In the genomic region with DNA sequence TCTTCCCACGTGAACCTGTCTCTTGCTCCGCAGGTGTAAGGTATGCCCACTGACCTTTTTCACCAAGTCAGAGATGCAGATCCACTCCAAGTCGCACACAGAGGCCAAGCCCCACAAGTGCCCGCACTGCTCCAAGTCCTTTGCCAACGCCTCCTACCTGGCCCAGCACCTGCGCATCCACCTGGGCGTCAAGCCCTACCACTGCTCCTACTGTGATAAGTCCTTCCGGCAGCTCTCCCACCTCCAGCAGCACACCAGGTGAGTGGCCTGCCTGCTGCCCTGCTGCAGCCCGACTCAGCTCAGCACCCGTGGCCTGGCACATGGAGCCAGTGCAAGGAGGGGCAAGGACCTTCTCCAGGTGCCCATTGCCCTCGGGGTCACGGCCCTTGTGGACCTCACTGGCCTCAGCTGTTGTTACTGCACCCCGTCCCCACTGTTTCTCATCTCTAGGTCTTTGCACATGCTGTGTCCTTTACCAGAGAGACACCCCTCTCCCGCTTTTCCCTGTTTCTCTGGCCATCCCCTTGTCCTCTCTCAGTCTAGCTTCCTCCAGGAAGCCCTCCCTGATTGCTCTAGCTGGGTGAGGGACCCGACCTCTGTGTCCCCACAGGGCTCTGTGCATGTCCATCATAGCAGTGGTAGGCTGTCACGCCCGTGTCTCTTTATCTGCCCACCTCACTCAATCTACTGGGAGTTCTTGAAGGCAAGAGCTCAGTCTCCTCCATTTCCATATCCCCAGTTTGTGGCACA, we compare ENCODE assay signal across 21 cellular contexts. TPM values are rescaled to one million over a fixed set of nuclear protein-coding genes. Genes with fewer than 3 reads are reported as not detected.
"Had no signal": no experiment of that assay in that cellular context is flagged by ENCODE, and none has a peak within 500 bp of the region (broad histone marks: within the 10 kb centered on the region; RNA-seq: fewer than 3 reads in every experiment).

No MANE protein-coding gene starts in this region.

- H3K36me3 ChIP-seq: breast epithelium had no signal

- H3K4me1 ChIP-seq: breast epithelium, prostate gland, testis had no signal

- H3K27ac ChIP-seq: breast epithelium, esophagus squamous epithelium, prostate gland, right atrium auricular region, skin epidermis, stomach, testis had no signal

- DNase-seq: activated B cell treated with CpG ODN at 0.5 μM for 24 hours; activated CD4-positive, alpha-beta memory T cell treated with anti-CD3 and anti-CD28 coated beads, Interleukin-2, amount 10 ng/mL, durations not matched to agents 7 days and 5 days; activated CD4-positive, alpha-beta T cell treated with anti-CD3 and anti-CD28 coated beads for 4 hours; activated CD8-positive, alpha-beta memory T cell treated with anti-CD3 and anti-CD28 coated beads, Interleukin-2, amount 10 ng/mL, durations not matched to agents 7 days and 5 days; activated naive CD4-positive, alpha-beta T cell treated with Interleukin-2 at 50 U/mL for 16 hours; anterior cingulate cortex; dermis blood vessel endothelial cell; effector memory CD4-positive, alpha-beta T cell; esophagus squamous epithelium; stimulated activated CD4-positive, alpha-beta T cell treated with anti-CD3 and anti-CD28 coated beads, Interleukin-15, amount 100 ng/mL, for 24 hours; stimulated activated CD4-positive, alpha-beta T cell treated with anti-CD3 and anti-CD28 coated beads, Interleukin-2, amount 100 ng/mL, for 48 hours; stomach; T-helper 1 cell; T-helper 9 cell; testis had no signal

- H3K27me3 ChIP-seq: breast epithelium, esophagus squamous epithelium, right atrium auricular region, stomach, testis had no signal

- H3K9me3 ChIP-seq: breast epithelium, esophagus squamous epithelium, prostate gland, right atrium auricular region, stomach, testis had no signal

- H3K4me3 ChIP-seq: breast epithelium, esophagus squamous epithelium, prostate gland, right atrium auricular region, skin epidermis, stomach, testis had no signal

- ATAC-seq: activated CD8-positive, alpha-beta memory T cell treated with anti-CD3 and anti-CD28 coated beads, Interleukin-2, amount 10 ng/mL, durations not matched to agents 7 days and 5 days had no signal

RNA-seq across cellular contexts. Expression of gene A3GALT2, which starts 39.2 kb away (rescaled TPM):
- total RNA-seq: activated B cell treated with CpG ODN at 0.5 μM for 24 hours; activated CD4-positive, alpha-beta memory T cell treated with anti-CD3 and anti-CD28 coated beads, Interleukin-2, amount 10 ng/mL, durations not matched to agents 7 days and 5 days; activated CD8-positive, alpha-beta memory T cell treated with anti-CD3 and anti-CD28 coated beads, Interleukin-2, amount 10 ng/mL, durations not matched to agents 7 days and 5 days; breast epithelium; dermis blood vessel endothelial cell; esophagus squamous epithelium; liver; omental fat pad; right atrium auricular region; stomach had no signal
- polyA plus RNA-seq: liver, stomach had no signal
